ENCODE assay signal across 19 cellular contexts in the genomic region with DNA sequence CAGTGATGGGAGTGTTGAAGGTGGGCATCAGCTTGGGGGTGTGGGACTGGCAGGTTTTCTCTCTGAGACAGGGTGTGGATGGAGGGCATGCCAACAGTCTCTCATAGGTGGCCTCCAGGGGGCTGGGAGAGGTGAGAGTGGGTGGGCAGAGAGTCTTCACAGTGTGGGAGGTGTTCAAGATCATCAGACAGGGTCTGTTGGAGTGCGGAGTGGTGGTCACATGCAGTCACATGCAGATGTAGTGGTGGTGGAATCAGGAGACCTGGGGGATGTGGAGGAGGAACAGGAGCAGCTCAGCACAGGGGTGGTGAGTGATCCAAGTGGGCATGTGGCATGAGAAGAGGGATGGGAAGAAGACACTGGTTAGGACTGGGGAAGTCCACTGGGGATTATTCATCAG. TPM values are rescaled to one million over a fixed set of nuclear protein-coding genes. Genes with fewer than 3 reads are reported as not detected.
DNase-seq lines count a peak whose midpoint lies in the region; ATAC-seq and TF ChIP-seq lines count a peak whose summit lies in the region.
"Had no signal": no experiment of that assay in that cellular context is flagged by ENCODE, and none has a peak within 500 bp of the region (broad histone marks: within the 10 kb centered on the region; RNA-seq: fewer than 3 reads in every experiment).

No MANE protein-coding gene starts in this region.

- H3K27me3 ChIP-seq in CD8-positive, alpha-beta T cell (ENCODE audit: insufficient read depth, low read length): no peaks in the 10 kb centered on the region
- H3K27me3 ChIP-seq in IMR-90 (ENCODE audit: control insufficient read depth, insufficient read depth, low read length): no peaks in the 10 kb centered on the region
- no peaks in the 10 kb centered on the region for H3K27me3 ChIP-seq in mammary epithelial cell (ENCODE audit: insufficient read depth, low read length)
- H3K27me3 ChIP-seq: SJCRH30 had no signal

- CTCF ChIA-PET in CD8-positive, alpha-beta T cell (lab: Charles Lee): interaction anchor here (1.1 kb wide), 1 partner anchor 57 kb away, joined by 5 read pairs; no protein-coding TSS in a partner anchor
- CTCF ChIA-PET in IMR-90 (lab: Yijun Ruan, JAX) (interaction anchor here (0.7 kb wide), 1 partner anchor 20 kb away, joined by 4 read pairs; no protein-coding TSS in a partner anchor), mammary epithelial cell (lab: Charles Lee; ENCODE audit: low non-redundant PET) (interaction anchor here (0.5 kb wide), 1 partner anchor 101 kb away, joined by 6 read pairs; no protein-coding TSS in a partner anchor)

- H2AK9ac ChIP-seq in IMR-90 (replicated peaks; ENCODE audit: low read depth, low read length, poor library complexity): peak overlapping the region; percentile 42

- no peak for TF ChIP-seq POLR2A in IMR-90 (IDR thresholded peaks at IDR 0.05; ENCODE audit: low read depth, low read length)

- H3K4me2 ChIP-seq in IMR-90 (ENCODE audit: low read depth, low read length) (no peak overlapping the region), mammary epithelial cell (ENCODE audit: insufficient read depth, low read depth, low read length) (peak overlapping the region; percentile 59)
- H3K4me2 ChIP-seq: GM23338 had no signal

- no peak for TF ChIP-seq CTCF in CD8-positive, alpha-beta T cell (IDR thresholded peaks at IDR 0.05)
- TF ChIP-seq CTCF in IMR-90 (conservative IDR thresholded peaks at IDR 0.05; ENCODE audit: low read depth, low read length) (no peak), mammary epithelial cell (conservative IDR thresholded peaks at IDR 0.05 in 1 of 2, IDR thresholded peaks at IDR 0.05 in 1 of 2; ENCODE audit: extremely low read depth in 1 of 2, insufficient read depth in 1 of 2, low read depth in 1 of 2, low read length in 2 of 2) (no peak)

- H4K8ac ChIP-seq in IMR-90 (ENCODE audit: low read depth in 2 of 2, low read length in 2 of 2): no peak overlapping the region

- H4K20me1 ChIP-seq in IMR-90 (ENCODE audit: insufficient read depth, low read length): no peaks in the 10 kb centered on the region
- H4K20me1 ChIP-seq in mammary epithelial cell (ENCODE audit: insufficient read depth, low read length): no peaks in the 10 kb centered on the region

- no peak overlapping the region for H4K91ac ChIP-seq in IMR-90 (ENCODE audit: insufficient read depth, low read depth, low read length)

- H2AK5ac ChIP-seq in IMR-90 (ENCODE audit: low read depth, low read length): no peak overlapping the region

- intact Hi-C loops in CD8-positive, alpha-beta T cell (cut with DNase I, micrococcal nuclease): loop anchor here (10.0 kb wide), 2 partner anchors 186 to 494 kb away; a partner anchor contains a TSS
- intact Hi-C loops in IMR-90 (cut with micrococcal nuclease) (no loop called here), mammary epithelial cell (cut with micrococcal nuclease) (no loop called here)

- H4K5ac ChIP-seq in IMR-90 (ENCODE audit: low read depth, low read length): no peak overlapping the region

- no peak overlapping the region for H3K23ac ChIP-seq in IMR-90 (ENCODE audit: low read depth, low read length)

- no peaks in the 10 kb centered on the region for H3K9me3 Mint-ChIP-seq in CD8-positive, alpha-beta T cell
- no peaks in the 10 kb centered on the region for H3K9me3 Mint-ChIP-seq in stimulated activated effector memory CD8-positive, alpha-beta T cell treated with anti-CD3 and anti-CD28 coated beads, Interleukin-12 subunit alpha, Interleukin-12 subunit beta, amount 100 ng/mL, for 72 hours
- H3K9me3 Mint-ChIP-seq: GM23338 had no signal

- no peak overlapping the region for H2AFZ ChIP-seq in IMR-90 (replicated peaks; ENCODE audit: low read length, poor library complexity)
- no peak overlapping the region for H2AFZ ChIP-seq in mammary epithelial cell (ENCODE audit: low read depth, low read length)
- H2AFZ ChIP-seq: GM23338 had no signal

- no peaks in the 10 kb centered on the region for H3K36me3 ChIP-seq in CD8-positive, alpha-beta T cell (ENCODE audit: insufficient read depth, low read length)
- H3K36me3 ChIP-seq in IMR-90 (ENCODE audit: control insufficient read depth, insufficient read depth, low read length) (no peaks in the 10 kb centered on the region), mammary epithelial cell (ENCODE audit: insufficient read depth, low read length) (no peaks in the 10 kb centered on the region)
- H3K36me3 ChIP-seq: SJCRH30 had no signal

- H3K27ac Mint-ChIP-seq in CD8-positive, alpha-beta T cell: peak overlapping the region; percentile 68
- peak overlapping the region; percentile 51 for H3K27ac Mint-ChIP-seq in stimulated activated effector memory CD8-positive, alpha-beta T cell treated with anti-CD3 and anti-CD28 coated beads, Interleukin-12 subunit alpha, Interleukin-12 subunit beta, amount 100 ng/mL, for 72 hours
- H3K27ac Mint-ChIP-seq: GM23338 had no signal

- H3K9me3 ChIP-seq in CD8-positive, alpha-beta T cell (ENCODE audit: low read length): no peaks in the 10 kb centered on the region
- H3K9me3 ChIP-seq in IMR-90 (ENCODE audit: control insufficient read depth, insufficient read depth, low read length) (no peaks in the 10 kb centered on the region), mammary epithelial cell (replicated peaks; ENCODE audit: insufficient read depth, low read length) (no peaks in the 10 kb centered on the region)
- H3K9me3 ChIP-seq: SJCRH30 had no signal

- H3K27me3 Mint-ChIP-seq in CD8-positive, alpha-beta T cell (ENCODE audit: low read depth): no peaks in the 10 kb centered on the region

- no peak overlapping the region for H2BK20ac ChIP-seq in IMR-90 (ENCODE audit: low read depth, low read length)

- dilution Hi-C loops in IMR-90 (cut with HindIII; ENCODE audit: low sequenced_read_pairs, unreplicated experiment) (no loop called here), mammary epithelial cell (cut with HindIII; ENCODE audit: low sequenced_read_pairs) (loop anchor here (5.0 kb wide), 1 partner anchor 34 kb away; no protein-coding TSS in a partner anchor)

- no peak overlapping the region for H3K27ac ChIP-seq in CD8-positive, alpha-beta T cell (ENCODE audit: low read depth, low read length)
- no peak overlapping the region for H3K27ac ChIP-seq in IMR-90 (ENCODE audit: insufficient read depth, low read length)
- H3K27ac ChIP-seq in mammary epithelial cell (ENCODE audit: insufficient read depth, low read depth, low read length): peak overlapping the region; percentile 72
- H3K27ac ChIP-seq: SJCRH30 had no signal

- H3K56ac ChIP-seq in IMR-90 (ENCODE audit: extremely low read depth, insufficient read depth, low read length): no peak overlapping the region

- H3K9ac ChIP-seq in IMR-90 (ENCODE audit: low read depth, low read length): no peak overlapping the region
- H3K9ac ChIP-seq in mammary epithelial cell (ENCODE audit: insufficient read depth, low read length): no peak overlapping the region

- BruUV-seq in IMR-90 (replicated peaks; lab: Mats Ljungman, UMichigan): no TSS peak
- BruUV-seq in mammary epithelial cell (replicated peaks; lab: Mats Ljungman, UMichigan): no TSS peak

- in situ Hi-C loops in IMR-90 (cut with MboI; ENCODE audit: low sequenced_read_pairs) (no loop called here), mammary epithelial cell (cut with MboI; ENCODE audit: low sequenced_read_pairs in 2 of 2) (no loop called here)

- peaks cover 36% of the 10 kb centered on the region for H3K36me3 Mint-ChIP-seq in CD8-positive, alpha-beta T cell
- H3K36me3 Mint-ChIP-seq in stimulated activated effector memory CD8-positive, alpha-beta T cell treated with anti-CD3 and anti-CD28 coated beads, Interleukin-12 subunit alpha, Interleukin-12 subunit beta, amount 100 ng/mL, for 72 hours: peaks cover 7% of the 10 kb centered on the region

- H2BK15ac ChIP-seq in IMR-90 (ENCODE audit: low read depth, low read length): no peak overlapping the region

- H3K4me1 ChIP-seq in CD8-positive, alpha-beta T cell (ENCODE audit: insufficient read depth, low read length): peaks cover 8% of the 10 kb centered on the region
- H3K4me1 ChIP-seq in IMR-90 (ENCODE audit: control insufficient read depth, insufficient read depth, low read length) (no peaks in the 10 kb centered on the region; the same call in 1 of the 2 replicates), mammary epithelial cell (ENCODE audit: insufficient read depth, low read length) (peaks cover 44% of the 10 kb centered on the region)
- H3K4me1 ChIP-seq: SJCRH30 had no signal

- H3K4me1 Mint-ChIP-seq in CD8-positive, alpha-beta T cell (ENCODE audit: low read depth): peaks cover 21% of the 10 kb centered on the region
- H3K4me1 Mint-ChIP-seq in stimulated activated effector memory CD8-positive, alpha-beta T cell treated with anti-CD3 and anti-CD28 coated beads, Interleukin-12 subunit alpha, Interleukin-12 subunit beta, amount 100 ng/mL, for 72 hours: peaks cover 27% of the 10 kb centered on the region

- H3K9me1 ChIP-seq in IMR-90 (ENCODE audit: insufficient read depth, low read length): peaks cover 3% of the 10 kb centered on the region; the same call in 1 of the 2 replicates

- H2BK120ac ChIP-seq in IMR-90 (ENCODE audit: low read depth, low read length): no peak overlapping the region

- DNase-seq in CD8-positive, alpha-beta T cell: no peak
- DNase-seq in IMR-90 (no peak), mammary epithelial cell (no peak), NCI-H1930 (lab: John Stamatoyannopoulos, UW) (no peak)
- no peak for DNase-seq in stimulated activated effector memory CD8-positive, alpha-beta T cell treated with anti-CD3 and anti-CD28 coated beads, Interleukin-12 subunit alpha, Interleukin-12 subunit beta, amount 100 ng/mL, for 72 hours (ENCODE audit: low spot score in 2 of 2)
- DNase-seq: cortex of kidney; foreskin fibroblast; hypothalamus; islet precursor cell; NCI-H1436; NCI-H2171 treated with DMSO at 0.1 percent for 48 hours; SJCRH30; stimulated activated CD4-positive, alpha-beta T cell treated with anti-CD3 and anti-CD28 coated beads, Interleukin-2, amount 100 ng/mL, for 48 hours had no signal

- H3K4me3 ChIP-seq in CD8-positive, alpha-beta T cell (ENCODE audit: low read depth, low read length): no peak overlapping the region
- H3K4me3 ChIP-seq in IMR-90 (ENCODE audit: insufficient read depth, low read depth, low read length) (no peak overlapping the region), mammary epithelial cell (replicated peaks in 1 of 3; ENCODE audit: insufficient read depth in 1 of 3, low read depth in 2 of 3, low read length in 3 of 3) (no peak overlapping the region)
- H3K4me3 ChIP-seq: GM23338, SJCRH30 had no signal

- no peak overlapping the region for H3K18ac ChIP-seq in IMR-90 (ENCODE audit: low read depth, low read length)

- WGBS in IMR-90 (ENCODE audit: extremely low coverage in 2 of 2, insufficient read length in 1 of 2), 2 experiments: 0% methylated on average over 1 of the region's 1 CpG; no CpG with 5 or more reads in 1 of the 2 experiments
- 57% methylated on average over 1 of the region's 1 CpG for WGBS in mammary epithelial cell (ENCODE audit: low coverage, missing lambda C conversion rate)

- no peak for ATAC-seq in CD8-positive, alpha-beta T cell
- ATAC-seq in IMR-90 (ENCODE audit: low read depth) (no peak), GM19324 (IDR thresholded peaks at IDR 0.05; ENCODE audit: low FRiP score, unreplicated experiment) (no peak), HG02970 (IDR thresholded peaks at IDR 0.05; ENCODE audit: low FRiP score, unreplicated experiment) (no peak), GM21717 (IDR thresholded peaks at IDR 0.05; ENCODE audit: unreplicated experiment) (no peak)
- no peak for ATAC-seq in stimulated activated effector memory CD8-positive, alpha-beta T cell treated with anti-CD3 and anti-CD28 coated beads, Interleukin-12 subunit alpha, Interleukin-12 subunit beta, amount 100 ng/mL, for 72 hours
- ATAC-seq: GM23338 had no signal

- peaks cover 69% of the 10 kb centered on the region for H3K79me2 ChIP-seq in mammary epithelial cell (ENCODE audit: insufficient read depth, low read length)

- H3K79me1 ChIP-seq in IMR-90 (ENCODE audit: low read depth in 1 of 2, low read length in 2 of 2): peaks cover 0 to 1% of the 10 kb centered on the region in 2 experiments; a peak in 1 of 4 replicates

- POLR2A ChIA-PET in CD8-positive, alpha-beta T cell (lab: Charles Lee): no interaction called here
- POLR2A ChIA-PET in IMR-90 (lab: Charles Lee; ENCODE audit: unreplicated experiment): no interaction called here

- TF ChIP-seq RAD21 in IMR-90 (IDR thresholded peaks at IDR 0.05; ENCODE audit: low read length): no peak

- no peak overlapping the region for H3K14ac ChIP-seq in IMR-90 (replicated peaks; ENCODE audit: low read depth, low read length)

- H3K4ac ChIP-seq in IMR-90 (ENCODE audit: low read depth, low read length): no peak overlapping the region

- H3K4me3 Mint-ChIP-seq in CD8-positive, alpha-beta T cell: no peak overlapping the region
- H3K4me3 Mint-ChIP-seq in stimulated activated effector memory CD8-positive, alpha-beta T cell treated with anti-CD3 and anti-CD28 coated beads, Interleukin-12 subunit alpha, Interleukin-12 subunit beta, amount 100 ng/mL, for 72 hours: no peak overlapping the region
- H3K4me3 Mint-ChIP-seq: GM23338 had no signal

- H2BK5ac ChIP-seq in IMR-90 (ENCODE audit: low read depth, low read length, poor library complexity, severe bottlenecking): no peak overlapping the region

RNA-seq across cellular contexts. Expression of a gene that starts 5.8 kb away (rescaled TPM):
- total RNA-seq in CD8-positive, alpha-beta T cell: 1 to 10 TPM; 3.4 to 5.0 TPM
- total RNA-seq in IMR-90 (2012; rRNA removed) (18.5 and 18.6 TPM in 2 replicates), mammary epithelial cell (100 to 1,000 TPM; 114 to 138 TPM)
- polyA plus RNA-seq in IMR-90 (2012; rRNA removed) (12.8 and 13.8 TPM in 2 replicates), mammary epithelial cell (88.4 TPM)
- polyA plus RNA-seq in IMR-90 (2012; cell fraction: cytosol; rRNA removed): 8.0 and 9.9 TPM in 2 replicates
- polyA plus RNA-seq in IMR-90 (2012; cell fraction: nucleus; rRNA removed; ENCODE audit: low replicate concordance): 2.0 and 3.1 TPM in 2 replicates
- 238 TPM for polyA minus RNA-seq in mammary epithelial cell

RNA-seq across cellular contexts. Expression of a gene that starts 34.9 kb away (rescaled TPM):
- 10 to 100 TPM; 96.3 to 98.5 TPM for total RNA-seq in CD8-positive, alpha-beta T cell
- total RNA-seq in IMR-90 (2012; rRNA removed): 0.36 and 0.56 TPM in 2 replicates
- 0.36 and 0.48 TPM in 2 replicates for polyA plus RNA-seq in IMR-90 (2012; rRNA removed)
- 0.25 and 0.31 TPM in 2 replicates for polyA plus RNA-seq in IMR-90 (2012; cell fraction: cytosol; rRNA removed)
- polyA plus RNA-seq in IMR-90 (2012; cell fraction: nucleus; rRNA removed; ENCODE audit: low replicate concordance): 0.11 and 0.24 TPM in 2 replicates
- 1 to 10 TPM in 1 of 2 donors, under 1 TPM in 1; 0.17 to 1.3 TPM for total RNA-seq in mammary epithelial cell
- polyA plus RNA-seq in mammary epithelial cell: 2.2 TPM
- 0.16 TPM for polyA minus RNA-seq in mammary epithelial cell

RNA-seq across cellular contexts. Expression of a gene that starts 44.8 kb away (rescaled TPM):
- not detected for total RNA-seq in CD8-positive, alpha-beta T cell
- total RNA-seq in IMR-90 (2012; rRNA removed) (not detected in 2 replicates), mammary epithelial cell (not detected)
- polyA plus RNA-seq in IMR-90 (2012; rRNA removed) (not detected in 2 replicates), mammary epithelial cell (not detected)
- not detected in 2 replicates for polyA plus RNA-seq in IMR-90 (2012; cell fraction: cytosol; rRNA removed)
- polyA plus RNA-seq in IMR-90 (2012; cell fraction: nucleus; rRNA removed; ENCODE audit: low replicate concordance): not detected in 2 replicates
- polyA minus RNA-seq in mammary epithelial cell: not detected
- total RNA-seq: GM23338, lung microvascular endothelial cell, SJCRH30 had no signal
- polyA plus RNA-seq: adipose tissue, GM23338 had no signal

Comparison
In these comparisons a context has a peak if more than half of its experiments do, and no peak if none do; other contexts are left out.
1. RNA of a gene that starts 34.9 kb away (total RNA-seq): 96.3 to 98.5 TPM in CD8-positive, alpha-beta T cell; 0.17 to 1.3 TPM in mammary epithelial cell and 0.36 to 0.56 TPM in IMR-90; every median in the first group is over 10 times any median in the second.
2. intact Hi-C loops: an anchor here in CD8-positive, alpha-beta T cell (10.0 kb wide); none called in IMR-90 and mammary epithelial cell.